ENCODE assay signal across 10 cellular contexts in genomic region chr2:27714851-27715291, GRCh38. TPM values are rescaled to one million over a fixed set of nuclear protein-coding genes. Genes with fewer than 3 reads are reported as not detected.
DNase-seq lines count a peak whose midpoint lies in the region; ATAC-seq, FAIRE-seq and TF ChIP-seq lines count a peak whose summit lies in the region.
"Had no signal": no experiment of that assay in that cellular context is flagged by ENCODE, and none has a peak within 500 bp of the region (broad histone marks: within the 10 kb centered on the region; RNA-seq: fewer than 3 reads in every experiment).

No MANE protein-coding gene starts in this region.

- H3K27me3 ChIP-seq in HUES6 (ENCODE audit: control insufficient read depth, insufficient read depth, low read length) (0 out of 2 replicates have a peak, but pooled peaks cover 4% of the 10 kb centered on the region), ascending aorta (no peaks in the 10 kb centered on the region), iPS-18a (ENCODE audit: control insufficient read depth, insufficient read depth, low read length) (peaks cover 14% of the 10 kb centered on the region), spleen (replicated peaks in 1 of 7) (peaks cover 0 to 27% (median 4%) of the 10 kb centered on the region in 7 donors)

- H3K9me3 ChIP-seq in HUES6 (ENCODE audit: control insufficient read depth, insufficient read depth, low read depth, low read length) (no peaks in the 10 kb centered on the region), ascending aorta (no peaks in the 10 kb centered on the region), iPS-18a (ENCODE audit: control insufficient read depth, low read depth, low read length) (no peaks in the 10 kb centered on the region), spleen (no peaks in the 10 kb centered on the region)

- TF ChIP-seq CTCF in ascending aorta (IDR thresholded peaks at IDR 0.05) (no peak), spleen (IDR thresholded peaks at IDR 0.05 in 8 of 11, conservative IDR thresholded peaks at IDR 0.05 in 3 of 11) (no peak)

- TF ChIP-seq POLR2A in spleen (IDR thresholded peaks at IDR 0.05) = no peak

- H3K4me3 ChIP-seq in HUES6 (ENCODE audit: low read depth, low read length) = peak overlapping the region; percentile 89
- H3K4me3 ChIP-seq in ascending aorta = peak overlapping the region; percentile 35 to 41
- H3K4me3 ChIP-seq in iPS-18a (ENCODE audit: low read length) = peak overlapping the region; percentile 83
- peak overlapping the region in 5 of 8 donors; percentile 30 to 66 (median 34) for H3K4me3 ChIP-seq in spleen
- H3K4me3 ChIP-seq: K562 had no signal

- H3K9ac ChIP-seq in HUES6 (ENCODE audit: low read length) = peak overlapping the region; percentile 71
- peak overlapping the region; percentile 65 for H3K9ac ChIP-seq in iPS-18a (ENCODE audit: low read length)

- intact Hi-C loops in ascending aorta (cut with DNase I) = loop anchor here (1.0 kb wide), 1 partner anchor 8 kb away; no protein-coding TSS in a partner anchor
- intact Hi-C loops in spleen (cut with DNase I; ENCODE audit: low total_unique reads) = no loop called here

- WGBS in spleen, 5 donors = 75 to 81% (median 80%) methylated on average over 18 to 19 of the region's 19 CpGs

- H3K27ac ChIP-seq in HUES6 (ENCODE audit: low read depth, low read length) (no peak overlapping the region), ascending aorta (peak overlapping the region; percentile 95 to 97), iPS-18a (ENCODE audit: low read length) (no peak overlapping the region), spleen (peak overlapping the region in 5 of 8 donors; percentile 29 to 69 (median 66))

- no peaks in the 10 kb centered on the region for H3K36me3 ChIP-seq in HUES6 (ENCODE audit: control insufficient read depth, insufficient read depth, low read length)
- no peaks in the 10 kb centered on the region for H3K36me3 ChIP-seq in ascending aorta
- no peaks in the 10 kb centered on the region for H3K36me3 ChIP-seq in iPS-18a (ENCODE audit: control insufficient read depth, low read depth, low read length)
- no peaks in the 10 kb centered on the region for H3K36me3 ChIP-seq in spleen

- ATAC-seq in activated CD4-positive, CD25-positive, alpha-beta regulatory T cell treated with anti-CD3 and anti-CD28 coated beads, Interleukin-2, amount 50 U/mL, for 24 hours = no peak
- ATAC-seq: K562 had no signal

- FAIRE-seq in RCC 7860 (lab: Jason Lieb, UNC) = no peak
- FAIRE-seq: islet of Langerhans, K562 had no signal

- DNase-seq in ascending aorta (ENCODE audit: low spot score in 2 of 2) (no peak), spleen (no peak), medulla oblongata (ENCODE audit: extremely low spot score) (no peak), RCC 7860 (ENCODE audit: low spot score) (no peak)
- DNase-seq in activated effector memory CD4-positive, alpha-beta T cell treated with anti-CD3 and anti-CD28 coated beads, Interleukin-2, amount 50 U/mL, for 16 hours = no peak

- H3K4me1 ChIP-seq in HUES6 (ENCODE audit: control insufficient read depth, insufficient read depth, low read length) (peaks cover 16% of the 10 kb centered on the region), ascending aorta (peaks cover 11 to 40% of the 10 kb centered on the region in 2 donors), iPS-18a (ENCODE audit: control insufficient read depth, low read depth, low read length) (peaks cover 15% of the 10 kb centered on the region), spleen (peaks cover 3 to 40% (median 15%) of the 10 kb centered on the region in 6 donors)

RNA-seq across cellular contexts. Expression of gene SLC4A1AP, which starts 51.2 kb away (rescaled TPM):
- 26.8 TPM for total RNA-seq in ascending aorta
- 10 to 100 TPM; 17.3 to 25.4 (median 21.4) TPM for total RNA-seq in spleen
- polyA plus RNA-seq in spleen = 10 to 100 TPM; 10.5 to 13.5 (median 11.1) TPM

RNA-seq across cellular contexts. Expression of gene SUPT7L, which starts 51.5 kb away (rescaled TPM):
- 6.1 TPM for total RNA-seq in ascending aorta
- total RNA-seq in spleen = 10 to 100 TPM; 28.7 to 42.1 (median 31.3) TPM
- polyA plus RNA-seq in spleen = 10 to 100 TPM; 22.9 to 31.1 (median 30.7) TPM

RNA-seq across cellular contexts. Expression of gene MRPL33, which starts 56.6 kb away (rescaled TPM):
- total RNA-seq in ascending aorta = 3.4 TPM
- 10 to 100 TPM; 48.3 to 94.6 (median 69.2) TPM for total RNA-seq in spleen
- 100 to 1,000 TPM in 2 of 3 donors, 10 to 100 TPM in 1; 95.6 to 166 (median 131) TPM for polyA plus RNA-seq in spleen

Comparison
In these comparisons a context has a peak if more than half of its experiments do, and no peak if none do; other contexts are left out.
1. H3K27ac ChIP-seq: peak in ascending aorta (2 of 2) and spleen (5 of 8); none in HUES6 (single experiment) and iPS-18a (single experiment).
2. H3K4me3 ChIP-seq: peak in every context shown above with its lines; median percentile 89 in HUES6; 83 in iPS-18a; 38 in ascending aorta; 34 in spleen.
3. RNA of gene MRPL33, which starts 56.6 kb away (total RNA-seq): 48.3 to 94.6 TPM in spleen; 3.4 TPM in ascending aorta (single experiment); every median in the first group is over 10 times any median in the second.